ENCODE assay signal across 22 cellular contexts in the genomic region with DNA sequence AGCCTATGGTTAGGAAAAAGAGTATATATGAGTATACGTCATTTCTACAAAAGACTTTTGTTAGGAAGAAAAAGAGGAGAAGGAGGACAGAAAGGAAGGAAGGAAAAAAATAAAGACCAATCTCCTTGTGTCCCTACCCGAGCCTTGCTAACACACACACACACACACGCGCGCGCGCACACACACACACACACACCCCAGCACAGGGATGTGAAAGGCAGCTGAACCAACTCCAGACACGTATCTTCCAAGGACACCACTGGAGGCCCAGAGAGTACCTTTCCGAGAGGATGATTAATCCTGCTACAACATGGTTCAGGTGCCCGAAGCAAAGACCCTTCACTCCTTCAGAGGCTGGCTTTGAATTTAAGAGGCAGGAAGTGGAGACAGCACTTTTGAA.
"Had no signal": no experiment of that assay in that cellular context is flagged by ENCODE, and none has a peak within 500 bp of the region (broad histone marks: within the 10 kb centered on the region; RNA-seq: fewer than 3 reads in every experiment).

No MANE protein-coding gene starts in this region.

- H3K36me3 ChIP-seq: gastrocnemius medialis, heart right ventricle, left lung, neutrophil, prostate gland, right atrium auricular region, sigmoid colon, tibial artery had no signal

- H3K27me3 ChIP-seq: dorsolateral prefrontal cortex, gastrocnemius medialis, heart right ventricle, left lung, right atrium auricular region, sigmoid colon, testis, tibial artery had no signal

- H3K4me3 ChIP-seq: dorsolateral prefrontal cortex, gastrocnemius medialis, heart right ventricle, left lung, prostate gland, right atrium auricular region, sigmoid colon, testis, tibial artery had no signal

- ATAC-seq: gastrocnemius medialis; heart right ventricle; left cardiac atrium; left lung; naive thymus-derived CD4-positive, alpha-beta T cell had no signal

- H3K9me3 Mint-ChIP-seq: naive thymus-derived CD4-positive, alpha-beta T cell had no signal

- H3K4me3 Mint-ChIP-seq: naive thymus-derived CD4-positive, alpha-beta T cell; stimulated activated memory B cell treated with anti-CD40 and anti-IgM and Interleukin-4, amounts not matched to agents 10 μg/mL and 1 μg/mL and 100 μg/mL, for 72 hours; type B pancreatic cell had no signal

- H3K4me1 ChIP-seq: parathyroid adenoma, prostate gland, right atrium auricular region had no signal

- H3K27ac ChIP-seq: dorsolateral prefrontal cortex, gastrocnemius medialis, heart right ventricle, left lung, neutrophil, parathyroid adenoma, prostate gland, right atrium auricular region, sigmoid colon, testis, tibial artery had no signal

- H3K27me3 Mint-ChIP-seq: stimulated activated memory B cell treated with anti-CD40 and anti-IgM and Interleukin-4, amounts not matched to agents 10 μg/mL and 1 μg/mL and 100 μg/mL, for 72 hours had no signal

- H3K27ac Mint-ChIP-seq: naive thymus-derived CD4-positive, alpha-beta T cell; stimulated activated memory B cell treated with anti-CD40 and anti-IgM and Interleukin-4, amounts not matched to agents 10 μg/mL and 1 μg/mL and 100 μg/mL, for 72 hours; type B pancreatic cell had no signal

- H3K9ac ChIP-seq: parathyroid adenoma had no signal

- H3K4me1 Mint-ChIP-seq: naive thymus-derived CD4-positive, alpha-beta T cell; stimulated activated memory B cell treated with anti-CD40 and anti-IgM and Interleukin-4, amounts not matched to agents 10 μg/mL and 1 μg/mL and 100 μg/mL, for 72 hours had no signal

- H2AFZ ChIP-seq: parathyroid adenoma had no signal

- H3K36me3 Mint-ChIP-seq: naive thymus-derived CD4-positive, alpha-beta T cell; stimulated activated memory B cell treated with anti-CD40 and anti-IgM and Interleukin-4, amounts not matched to agents 10 μg/mL and 1 μg/mL and 100 μg/mL, for 72 hours; type B pancreatic cell had no signal

- H3K9me3 ChIP-seq: gastrocnemius medialis, heart right ventricle, left lung, neutrophil, prostate gland, right atrium auricular region, sigmoid colon, testis, tibial artery had no signal

- DNase-seq: dorsolateral prefrontal cortex; effector CD4-positive, alpha-beta T cell; gastrocnemius medialis; heart right ventricle; hippocampal formation; left cardiac atrium; left lung; mesendoderm; midbrain; naive thymus-derived CD4-positive, alpha-beta T cell; sigmoid colon; stimulated activated CD4-positive, alpha-beta T cell treated with anti-CD3 and anti-CD28 coated beads, Interleukin-4, amount 100 ng/mL, for 4 hours; stimulated activated naive CD8-positive, alpha-beta T cell treated with anti-CD3 and anti-CD28 coated beads, Interleukin-15, Interleukin-2, amounts not matched to agents 100 U/mL and 50 U/mL, for 24 hours; substantia nigra; testis; tibial artery had no signal
